In genomic region chr16:11292076-11292748, GRCh38 we compare ENCODE assay signal across 1 cellular context.
TF ChIP-seq lines count a peak whose summit lies in the region.

No MANE protein-coding gene starts in this region.

TF ChIP-seq in H1, 55 proteins besides CTCF, POLR2A, EP300 and RAD21:
- TF ChIP-seq POLR2AphosphoS5 (IDR thresholded peaks at IDR 0.05; ENCODE audit: low read depth, low read length): no peak
- no peak for TF ChIP-seq RBBP5 (IDR thresholded peaks at IDR 0.05; ENCODE audit: borderline replicate concordance, low read depth, low read length)
- no peak for TF ChIP-seq BACH1 (IDR thresholded peaks at IDR 0.05; ENCODE audit: low read length)
- TF ChIP-seq SAP30 (IDR thresholded peaks at IDR 0.05; ENCODE audit: insufficient read depth, insufficient replicate concordance, low read length): no peak
- TF ChIP-seq TEAD4 (IDR thresholded peaks at IDR 0.05; ENCODE audit: low read depth, low read length): no peak
- no peak for TF ChIP-seq CBX8 (IDR thresholded peaks at IDR 0.05; ENCODE audit: borderline replicate concordance, low read depth, low read length)
- TF ChIP-seq SIRT6 (IDR thresholded peaks at IDR 0.05; ENCODE audit: low read length): no peak
- TF ChIP-seq GTF2F1 (IDR thresholded peaks at IDR 0.05; ENCODE audit: borderline replicate concordance, low read depth, low read length): no peak
- TF ChIP-seq ZNF274 (IDR thresholded peaks at IDR 0.05; ENCODE audit: borderline replicate concordance, extremely low read depth, low read length): no peak
- no peak for TF ChIP-seq ATF3 (IDR thresholded peaks at IDR 0.05; ENCODE audit: insufficient read depth, low read depth, low read length)
TF ChIP-seq in H1: peak in this region for 0.
